Comparison of ENCODE assay signal across 10 cellular contexts in genomic region chr2:131156452-131157149, GRCh38. TPM values are rescaled to one million over a fixed set of nuclear protein-coding genes. Genes with fewer than 3 reads are reported as not detected.
DNase-seq lines count a peak whose midpoint lies in the region; TF ChIP-seq lines count a peak whose summit lies in the region.
"Had no signal": no experiment of that assay in that cellular context is flagged by ENCODE, and none has a peak within 500 bp of the region (broad histone marks: within the 10 kb centered on the region; RNA-seq: fewer than 3 reads in every experiment).

No MANE protein-coding gene starts in this region.

- peak overlapping the region; percentile 42 for H3K4me3 Mint-ChIP-seq in activated CD4-positive, alpha-beta T cell treated with anti-CD3 and anti-CD28 coated beads, Interleukin-2, amount 10 ng/mL, durations not matched to agents 24 days and 14 days
- no peak overlapping the region; the same call in 1 of the 2 replicates for H3K4me3 Mint-ChIP-seq in HFFc6
- no peak overlapping the region for H3K4me3 Mint-ChIP-seq in activated CD4-positive, alpha-beta memory T cell treated with anti-CD3 and anti-CD28 coated beads for 36 hours

- no peak overlapping the region for H3K27ac Mint-ChIP-seq in activated CD4-positive, alpha-beta T cell treated with anti-CD3 and anti-CD28 coated beads, Interleukin-2, amount 10 ng/mL, durations not matched to agents 24 days and 14 days
- H3K27ac Mint-ChIP-seq in HFFc6: no peak overlapping the region
- H3K27ac Mint-ChIP-seq in activated CD4-positive, alpha-beta memory T cell treated with anti-CD3 and anti-CD28 coated beads for 36 hours: no peak overlapping the region

- no peak for TF ChIP-seq POLR2A in tibial nerve (IDR thresholded peaks at IDR 0.05)

- POLR2A ChIA-PET in activated CD4-positive, alpha-beta memory T cell treated with anti-CD3 and anti-CD28 coated beads for 36 hours (lab: Charles Lee): interaction anchor here (0.6 kb wide), 1 partner anchor 53 kb away, joined by 3 read pairs; no protein-coding TSS in a partner anchor

- H3K4me2 ChIP-seq in osteoblast (ENCODE audit: insufficient read depth, low read length): peak overlapping the region; percentile 32

- WGBS in tibial nerve, 2 donors: 62 to 64% methylated on average over 8 to 10 of the region's 12 CpGs

- H3K36me3 Mint-ChIP-seq in activated CD4-positive, alpha-beta T cell treated with anti-CD3 and anti-CD28 coated beads, Interleukin-2, amount 10 ng/mL, durations not matched to agents 24 days and 14 days (ENCODE audit: low read depth): no peaks in the 10 kb centered on the region
- H3K36me3 Mint-ChIP-seq in HFFc6 (ENCODE audit: low read depth): no peaks in the 10 kb centered on the region
- no peaks in the 10 kb centered on the region for H3K36me3 Mint-ChIP-seq in activated CD4-positive, alpha-beta memory T cell treated with anti-CD3 and anti-CD28 coated beads for 36 hours

- H3K79me2 ChIP-seq in osteoblast (ENCODE audit: insufficient read depth, low read length): no peaks in the 10 kb centered on the region

- intact Hi-C loops in activated CD4-positive, alpha-beta T cell treated with anti-CD3 and anti-CD28 coated beads, Interleukin-2, amount 10 ng/mL, durations not matched to agents 24 days and 14 days (cut with micrococcal nuclease): no loop called here
- intact Hi-C loops in activated CD4-positive, alpha-beta memory T cell treated with anti-CD3 and anti-CD28 coated beads for 36 hours (cut with micrococcal nuclease): loop anchor here (10.0 kb wide), 1 partner anchor 988 kb away; no protein-coding TSS in a partner anchor

- H3K9me3 ChIP-seq in osteoblast (ENCODE audit: low read depth, low read length) (no peaks in the 10 kb centered on the region), tibial nerve (no peaks in the 10 kb centered on the region)

- H3K9me3 Mint-ChIP-seq in activated CD4-positive, alpha-beta T cell treated with anti-CD3 and anti-CD28 coated beads, Interleukin-2, amount 10 ng/mL, durations not matched to agents 24 days and 14 days: no peaks in the 10 kb centered on the region
- no peaks in the 10 kb centered on the region for H3K9me3 Mint-ChIP-seq in HFFc6
- H3K9me3 Mint-ChIP-seq in activated CD4-positive, alpha-beta memory T cell treated with anti-CD3 and anti-CD28 coated beads for 36 hours: no peaks in the 10 kb centered on the region

- H3K4me3 ChIP-seq in osteoblast (ENCODE audit: insufficient read depth, low read length) (no peak overlapping the region), tibial nerve (no peak overlapping the region)
- H3K4me3 ChIP-seq: coronary artery had no signal

- CTCF ChIA-PET in activated CD4-positive, alpha-beta memory T cell treated with anti-CD3 and anti-CD28 coated beads for 36 hours (lab: Charles Lee): interaction anchor here (1.0 to 5.8 kb wide), 2 partner anchors 12 to 517 kb away, joined by 5 to 54 read pairs; no protein-coding TSS in a partner anchor

- H3K4me1 ChIP-seq in osteoblast (ENCODE audit: insufficient read depth, low read length) (no peaks in the 10 kb centered on the region), tibial nerve (peaks cover 0 to 3% (median 0%) of the 10 kb centered on the region in 4 donors)

- H3K27ac ChIP-seq in osteoblast (ENCODE audit: low read depth, low read length) (no peak overlapping the region), substantia nigra (ENCODE audit: low read depth, low read length, poor library complexity, severe bottlenecking) (no peak overlapping the region), tibial nerve (no peak overlapping the region)
- H3K27ac ChIP-seq: coronary artery had no signal

- TF ChIP-seq CTCF in HFFc6 (IDR thresholded peaks at IDR 0.05): peak; percentile 44
- peak; percentile 38 for TF ChIP-seq CTCF in osteoblast (IDR thresholded peaks at IDR 0.05; ENCODE audit: extremely low read depth, low read depth, low read length)
- no peak for TF ChIP-seq CTCF in tibial nerve (IDR thresholded peaks at IDR 0.05)

- DNase-seq in activated CD4-positive, alpha-beta T cell treated with anti-CD3 and anti-CD28 coated beads, Interleukin-2, amount 10 ng/mL, durations not matched to agents 24 days and 14 days: peak; percentile 74
- no peak for DNase-seq in activated CD4-positive, alpha-beta T cell treated with anti-CD3 and anti-CD28 coated beads, Interleukin-2, amount 50 U/mL, for 48 hours
- DNase-seq in HFFc6: no peak
- DNase-seq in activated CD4-positive, alpha-beta memory T cell treated with anti-CD3 and anti-CD28 coated beads for 36 hours: peak; percentile 34
- DNase-seq in osteoblast (ENCODE audit: insufficient read length, low spot score, missing footprints): peak; percentile 65
- no peak for DNase-seq in substantia nigra (lab: John Stamatoyannopoulos, UW)
- no peak for DNase-seq in mesenteric fat pad (ENCODE audit: low spot score)
- DNase-seq in tibial nerve (ENCODE audit: low spot score in 2 of 2): no peak
- DNase-seq: NCI-H774 had no signal

- H2AFZ ChIP-seq in osteoblast (ENCODE audit: low read length): peak overlapping the region; percentile 15

- no peaks in the 10 kb centered on the region for H3K27me3 ChIP-seq in osteoblast (ENCODE audit: insufficient read depth, low read length)
- no peaks in the 10 kb centered on the region for H3K27me3 ChIP-seq in tibial nerve

- TF ChIP-seq EP300 in tibial nerve (IDR thresholded peaks at IDR 0.05): no peak

- peaks cover 21% of the 10 kb centered on the region for H3K4me1 Mint-ChIP-seq in activated CD4-positive, alpha-beta T cell treated with anti-CD3 and anti-CD28 coated beads, Interleukin-2, amount 10 ng/mL, durations not matched to agents 24 days and 14 days
- 0 out of 2 replicates have a peak, but pooled peaks cover 7% of the 10 kb centered on the region for H3K4me1 Mint-ChIP-seq in HFFc6 (ENCODE audit: low read depth)
- H3K4me1 Mint-ChIP-seq in activated CD4-positive, alpha-beta memory T cell treated with anti-CD3 and anti-CD28 coated beads for 36 hours (ENCODE audit: low read depth): peaks cover 27% of the 10 kb centered on the region

- peaks cover 6% of the 10 kb centered on the region for H3K27me3 Mint-ChIP-seq in activated CD4-positive, alpha-beta T cell treated with anti-CD3 and anti-CD28 coated beads, Interleukin-2, amount 10 ng/mL, durations not matched to agents 24 days and 14 days
- peaks cover 3% of the 10 kb centered on the region for H3K27me3 Mint-ChIP-seq in HFFc6 (ENCODE audit: insufficient read depth)
- H3K27me3 Mint-ChIP-seq in activated CD4-positive, alpha-beta memory T cell treated with anti-CD3 and anti-CD28 coated beads for 36 hours: no peaks in the 10 kb centered on the region

- no peaks in the 10 kb centered on the region for H4K20me1 ChIP-seq in osteoblast (ENCODE audit: insufficient read depth, low read length)

- H3K36me3 ChIP-seq in osteoblast (ENCODE audit: insufficient read depth, low read length) (no peaks in the 10 kb centered on the region), tibial nerve (peaks cover 0 to 1% (median 0%) of the 10 kb centered on the region in 3 donors)

RNA-seq across cellular contexts. Expression of gene PLEKHB2, which starts 51.5 kb away (rescaled TPM):
- 62.4 and 66.7 TPM in 2 replicates for total RNA-seq in activated CD4-positive, alpha-beta T cell treated with anti-CD3 and anti-CD28 coated beads, Interleukin-2, amount 10 ng/mL, durations not matched to agents 24 days and 14 days
- 10 to 100 TPM; 87.3 to 96.2 (median 93.6) TPM for total RNA-seq in HFFc6 (2021; fragmentation: NEBNext Ultra II Directional; extraction: Animal tissue kit (Norgen Biotek cat#: 25700))
- 10 to 100 TPM; 50.0 to 52.2 TPM for total RNA-seq in activated CD4-positive, alpha-beta memory T cell treated with anti-CD3 and anti-CD28 coated beads for 36 hours
- total RNA-seq in osteoblast (63.9 and 79.3 TPM in 2 replicates), mesenteric fat pad (68.2 TPM), tibial nerve (10 to 100 TPM; 57.9 to 77.9 (median 72.7) TPM)

RNA-seq across cellular contexts. Expression of gene POTEE, which starts 52.7 kb away (rescaled TPM):
- 1.4 and 2.0 TPM in 2 replicates for total RNA-seq in activated CD4-positive, alpha-beta T cell treated with anti-CD3 and anti-CD28 coated beads, Interleukin-2, amount 10 ng/mL, durations not matched to agents 24 days and 14 days
- total RNA-seq in HFFc6 (2021; fragmentation: NEBNext Ultra II Directional; extraction: Animal tissue kit (Norgen Biotek cat#: 25700)): under 1 TPM; 0.28 to 0.55 (median 0.41) TPM
- under 1 TPM; 0.56 to 0.57 TPM for total RNA-seq in activated CD4-positive, alpha-beta memory T cell treated with anti-CD3 and anti-CD28 coated beads for 36 hours
- total RNA-seq in osteoblast (under 0.01 TPM in 1 of 2 replicates, not detected in the other), mesenteric fat pad (0.16 TPM), tibial nerve (not detected)

Comparison
In these comparisons a context has a peak if more than half of its experiments do, and no peak if none do; other contexts are left out.
1. DNase-seq: peak in activated CD4-positive, alpha-beta T cell treated with anti-CD3 and anti-CD28 coated beads, Interleukin-2, amount 10 ng/mL, durations not matched to agents 24 days and 14 days (single experiment), activated CD4-positive, alpha-beta memory T cell treated with anti-CD3 and anti-CD28 coated beads for 36 hours (single experiment) and osteoblast (single experiment); none in activated CD4-positive, alpha-beta T cell treated with anti-CD3 and anti-CD28 coated beads, Interleukin-2, amount 50 U/mL, for 48 hours (0 of 2), HFFc6 (single experiment), substantia nigra (0 of 49), mesenteric fat pad (single experiment) and tibial nerve (0 of 2).
2. CTCF ChIP-seq: peak in HFFc6 (single experiment) and osteoblast (single experiment); none in tibial nerve (0 of 5).